ENCODE assay signal across 14 cellular contexts in genomic region chr5:84478603-84479002, GRCh38.
"Had no signal": no experiment of that assay in that cellular context is flagged by ENCODE, and none has a peak within 500 bp of the region (broad histone marks: within the 10 kb centered on the region; RNA-seq: fewer than 3 reads in every experiment).

No MANE protein-coding gene starts in this region.

- H3K27me3 ChIP-seq: neutrophil, tibial artery had no signal

- H3K9me3 ChIP-seq: neutrophil, tibial artery had no signal

- DNase-seq: activated CD4-positive, alpha-beta T cell treated with anti-CD3 and anti-CD28 coated beads, Interleukin-2, amount 50 U/mL, for 4 hours; activated effector memory CD4-positive, alpha-beta T cell treated with anti-CD3 and anti-CD28 coated beads, Interleukin-2, amount 50 U/mL, for 16 hours; activated naive CD4-positive, alpha-beta T cell treated with anti-CD3 and anti-CD28 coated beads, Interleukin-2, amount 50 U/mL, for 16 hours; activated T-cell treated with anti-CD3 and anti-CD28 coated beads, Interleukin-2, amount 50 U/mL, for 72 hours; caudate nucleus; left cardiac atrium; natural killer cell; posterior cingulate gyrus; stimulated activated CD4-positive, alpha-beta T cell treated with anti-CD3 and anti-CD28 coated beads, Interleukin-2, amount 100 ng/mL, for 24 hours; stimulated activated naive CD8-positive, alpha-beta T cell treated with anti-CD3 and anti-CD28 coated beads, Interleukin-15, Interleukin-2, amounts not matched to agents 100 U/mL and 50 U/mL, for 24 hours; substantia nigra; tibial artery had no signal

- H3K4me1 ChIP-seq: tibial artery had no signal

- ATAC-seq: activated T-cell treated with anti-CD3 and anti-CD28 coated beads, Interleukin-2, amount 50 U/mL, for 72 hours; left cardiac atrium; natural killer cell; stimulated activated naive CD8-positive, alpha-beta T cell treated with anti-CD3 and anti-CD28 coated beads, Interleukin-15, Interleukin-2, amounts not matched to agents 100 U/mL and 50 U/mL, for 24 hours had no signal

- H3K4me3 ChIP-seq: tibial artery had no signal

- H3K36me3 ChIP-seq: neutrophil, tibial artery had no signal

- H3K27ac ChIP-seq: neutrophil, tibial artery, VCaP had no signal
